Comparison of ENCODE assay signal across 16 cellular contexts in the genomic region with DNA sequence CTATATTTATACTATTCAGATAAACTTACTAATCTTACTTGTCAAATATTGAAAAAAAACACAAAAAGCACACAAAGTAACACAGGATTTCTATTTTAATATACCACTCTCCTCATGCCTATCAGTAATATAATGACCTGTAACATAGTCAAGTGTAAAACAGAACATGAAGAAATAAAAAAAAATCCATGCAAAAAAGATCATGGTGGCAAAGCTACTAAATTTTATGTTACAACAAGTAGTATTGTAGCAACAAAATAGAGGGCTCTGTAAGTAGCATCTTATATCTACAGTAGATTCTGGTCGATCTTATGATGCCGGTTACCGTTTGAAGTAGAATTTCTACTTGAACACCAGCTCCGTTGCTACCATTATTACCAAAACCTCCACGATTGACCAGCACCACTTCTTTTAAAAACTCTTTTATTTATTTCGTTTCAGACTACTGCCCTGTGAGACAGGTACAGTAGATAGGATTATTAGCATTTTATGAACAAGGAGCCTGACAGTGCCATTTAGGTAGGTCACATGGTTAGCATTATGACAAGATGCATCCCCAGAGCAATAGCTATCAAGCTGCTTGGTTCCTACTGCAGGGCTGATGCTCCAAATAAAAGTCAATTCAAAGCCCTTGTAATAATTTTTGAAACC. TPM values are rescaled to one million over a fixed set of nuclear protein-coding genes. Genes with fewer than 3 reads are reported as not detected.
DNase-seq lines count a peak whose midpoint lies in the region; ATAC-seq, FAIRE-seq and TF ChIP-seq lines count a peak whose summit lies in the region.
"Had no signal": no experiment of that assay in that cellular context is flagged by ENCODE, and none has a peak within 500 bp of the region (broad histone marks: within the 10 kb centered on the region; RNA-seq: fewer than 3 reads in every experiment).

No MANE protein-coding gene starts in this region.

- TF ChIP-seq POLR2A in stomach (IDR thresholded peaks at IDR 0.05) = no peak

- TF ChIP-seq EP300 in stomach (IDR thresholded peaks at IDR 0.05) = no peak

- H3K27ac ChIP-seq in kidney (ENCODE audit: low read depth in 2 of 2, low read length in 2 of 2) = peak overlapping the region in 1 of 2 donors; percentile 52
- H3K27ac ChIP-seq in stomach = peak overlapping the region in 4 of 5 donors; percentile 77 to 90 (median 86)

- FAIRE-seq in RCC 7860 (lab: Jason Lieb, UNC) = peak; percentile 37
- no peak for FAIRE-seq in kidney (lab: Jason Lieb, UNC)

- H3K4me1 ChIP-seq in kidney (ENCODE audit: control insufficient read depth in 1 of 2, insufficient read depth in 1 of 2, low read depth in 1 of 2, low read length in 2 of 2) = peaks cover 3 to 5% of the 10 kb centered on the region in 2 donors
- peaks cover 0 to 37% (median 19%) of the 10 kb centered on the region in 4 donors for H3K4me1 ChIP-seq in stomach

- H3K36me3 ChIP-seq in kidney (ENCODE audit: control insufficient read depth in 1 of 2, insufficient read depth in 2 of 2, low read length in 2 of 2) (no peaks in the 10 kb centered on the region), stomach (no peaks in the 10 kb centered on the region)
- H3K36me3 ChIP-seq: Peyer's patch had no signal

- TF ChIP-seq CTCF in kidney (IDR thresholded peaks at IDR 0.05; ENCODE audit: borderline replicate concordance, extremely low read depth, insufficient read depth) (no peak), stomach (IDR thresholded peaks at IDR 0.05) (no peak)

- peaks cover 0 to 5% (median 3%) of the 10 kb centered on the region in 3 donors for H3K27me3 ChIP-seq in stomach
- H3K27me3 ChIP-seq: Peyer's patch had no signal

- intact Hi-C loops in kidney (cut with DNase I) (loop anchor here (5.0 kb wide), 1 partner anchor 92 kb away; no protein-coding TSS in a partner anchor), stomach (cut with DNase I; ENCODE audit: low total_unique reads) (no loop called here)

- 58 to 82% (median 71%) methylated on average over 6 of the region's 6 CpGs for WGBS in stomach, 5 donors

- ATAC-seq in GM18517 (IDR thresholded peaks at IDR 0.05; ENCODE audit: unreplicated experiment) (peak; percentile 15), HG02938 (IDR thresholded peaks at IDR 0.05; ENCODE audit: unreplicated experiment) (no peak)
- ATAC-seq: activated T-helper 17 cell treated with anti-CD3 and anti-CD28 coated beads, Interleukin-2, amount 50 U/mL, for 72 hours had no signal

- H3K9me3 ChIP-seq in kidney (ENCODE audit: control insufficient read depth in 1 of 2, low read length in 2 of 2) (no peaks in the 10 kb centered on the region), stomach (no peaks in the 10 kb centered on the region)
- H3K9me3 ChIP-seq: Peyer's patch had no signal

- peak overlapping the region; percentile 39 to 58 for H3K4me3 ChIP-seq in kidney (ENCODE audit: low read length in 2 of 2)
- peak overlapping the region; percentile 28 to 50 (median 44) for H3K4me3 ChIP-seq in stomach

- peak overlapping the region; percentile 8 to 14 for H3K9ac ChIP-seq in kidney (ENCODE audit: low read length in 2 of 2)

- DNase-seq in RCC 7860 (ENCODE audit: low spot score) = no peak
- DNase-seq in kidney = no peak
- DNase-seq in stomach = no peak
- no peak for DNase-seq in effector CD8-positive, alpha-beta T cell (lab: John Stamatoyannopoulos, UW)
- no peak for DNase-seq in SIG-M5 treated with dmso at 0.1 percent for 504 hours (lab: John Stamatoyannopoulos, UW; ENCODE audit: unreplicated experiment)
- DNase-seq in NCI-H1092 (lab: John Stamatoyannopoulos, UW) = no peak
- DNase-seq: activated B cell treated with CpG ODN at 0.5 μM for 24 hours; cerebellar nuclear complex; DMS153; head of caudate nucleus; NCI-H2081; Peyer's patch; stimulated activated CD8-positive, alpha-beta memory T cell treated with anti-CD3 and anti-CD28 coated beads, Interleukin-4, amount 100 ng/mL, for 48 hours had no signal

RNA-seq across cellular contexts. Expression of a gene that starts 2.1 kb away (rescaled TPM):
- total RNA-seq in kidney = 16.9 TPM
- polyA plus RNA-seq in kidney (ENCODE audit: insufficient read depth, low read depth, low replicate concordance) = 2.9 TPM
- 10 to 100 TPM in 4 of 5 donors, 1 to 10 TPM in 1; 8.4 to 58.7 (median 44.9) TPM for total RNA-seq in stomach
- 1 to 10 TPM; 3.0 to 3.7 (median 3.2) TPM for polyA plus RNA-seq in stomach
- total RNA-seq: activated T-helper 17 cell treated with anti-CD3 and anti-CD28 coated beads, Interleukin-2, amount 50 U/mL, for 72 hours had no signal

RNA-seq across cellular contexts. Expression of a gene that starts 40.0 kb away (rescaled TPM):
- total RNA-seq in kidney = 20.8 TPM
- polyA plus RNA-seq in kidney (ENCODE audit: insufficient read depth, low read depth, low replicate concordance) = 5.2 TPM
- 10 to 100 TPM in 4 of 5 donors, 1 to 10 TPM in 1; 8.4 to 37.1 (median 26.3) TPM for total RNA-seq in stomach
- polyA plus RNA-seq in stomach = 10 to 100 TPM in 2 of 3 donors, 1 to 10 TPM in 1; 6.3 to 17.1 (median 10.0) TPM
